ENCODE assay signal across 8 cellular contexts in the genomic region with DNA sequence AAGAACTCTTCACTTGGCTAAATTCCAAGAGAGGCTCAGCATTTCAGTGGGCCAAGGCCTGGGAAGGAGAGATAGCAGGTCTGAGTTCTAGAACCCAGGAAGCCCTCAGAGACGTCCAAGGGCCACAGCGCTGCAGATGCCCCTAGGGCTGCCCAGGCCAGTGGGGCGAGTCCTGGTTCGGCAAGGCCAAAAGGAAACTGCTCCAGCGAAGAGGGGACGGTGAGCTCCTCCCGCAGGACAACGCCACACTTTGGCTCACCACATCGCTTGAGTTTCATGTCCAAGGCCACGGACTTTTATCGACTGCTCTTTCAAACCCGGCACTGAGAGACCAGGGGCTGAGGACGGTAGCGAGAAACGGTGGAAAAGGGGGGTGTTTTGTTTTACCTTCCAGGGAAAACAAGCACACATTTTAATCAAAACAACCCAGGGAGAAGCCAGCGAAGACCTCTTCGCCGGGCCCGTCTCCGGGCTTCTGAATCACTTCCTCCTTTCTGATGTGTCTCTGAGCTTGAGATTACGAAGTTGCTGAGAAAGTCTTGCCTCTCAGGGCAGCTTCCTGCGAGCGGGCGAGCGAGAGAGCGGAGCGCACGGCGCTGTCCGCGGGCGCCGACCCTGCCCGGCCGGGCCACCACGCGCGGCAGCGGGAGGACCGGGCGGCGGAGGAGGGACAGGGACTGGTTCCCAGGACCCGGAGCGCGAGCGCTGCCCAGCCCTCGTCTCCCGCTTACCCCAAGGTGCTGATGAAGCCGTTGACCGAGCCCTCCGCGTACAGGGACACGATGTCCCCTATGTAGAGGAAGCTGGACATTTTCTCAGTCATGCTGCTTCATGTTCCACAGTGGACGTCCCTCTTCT. TPM values are rescaled to one million over a fixed set of nuclear protein-coding genes. Genes with fewer than 3 reads are reported as not detected.
A peak's percentile ranks its signal among the peaks of the same experiment; 100 is the strongest.
DNase-seq lines count a peak whose midpoint lies in the region; ATAC-seq and TF ChIP-seq lines count a peak whose summit lies in the region.

No MANE protein-coding gene starts in this region.

- no peaks in the 10 kb centered on the region for H3K36me3 ChIP-seq in effector memory CD4-positive, alpha-beta T cell (ENCODE audit: control insufficient read depth, insufficient read depth, low read length)
- no peaks in the 10 kb centered on the region for H3K36me3 ChIP-seq in mesendoderm (ENCODE audit: control insufficient read depth, insufficient read depth, low read length)

- no peak overlapping the region for H4K8ac ChIP-seq in mesendoderm (ENCODE audit: low read depth, low read length)

- intact Hi-C loops in activated CD8-positive, alpha-beta T cell treated with anti-CD3 and anti-CD28 coated beads for 36 hours (cut with micrococcal nuclease): loop anchor here (5.0 kb wide), 1 partner anchor 85 kb away; no protein-coding TSS in a partner anchor

- ATAC-seq in GM18870 (IDR thresholded peaks at IDR 0.05; ENCODE audit: unreplicated experiment) (peak; percentile 31), HG03097 (IDR thresholded peaks at IDR 0.05; ENCODE audit: low FRiP score, unreplicated experiment) (peak; percentile 36)
- ATAC-seq in activated CD8-positive, alpha-beta T cell treated with anti-CD3 and anti-CD28 coated beads for 36 hours: peak; percentile 59

- CTCF ChIA-PET in activated CD8-positive, alpha-beta T cell treated with anti-CD3 and anti-CD28 coated beads for 36 hours (lab: Charles Lee): interaction anchor here (0.6 to 4.8 kb wide), 20 partner anchors 8 to 474 kb away, joined by 3 to 33 read pairs (median 4); partner anchors contain the start of genes MED21 and TM7SF3

- no peak overlapping the region for H2BK120ac ChIP-seq in mesendoderm (ENCODE audit: low read depth, low read length)

- no peaks in the 10 kb centered on the region for H3K27me3 ChIP-seq in effector memory CD4-positive, alpha-beta T cell (replicated peaks; ENCODE audit: control insufficient read depth, insufficient read depth, low read length, poor library complexity, severe bottlenecking)
- H3K27me3 ChIP-seq in mesendoderm (ENCODE audit: insufficient read depth, low read length, poor library complexity): no peaks in the 10 kb centered on the region

- no peak overlapping the region for H3K4ac ChIP-seq in mesendoderm (ENCODE audit: low read depth, low read length)

- no peaks in the 10 kb centered on the region for H3K9me3 Mint-ChIP-seq in activated CD8-positive, alpha-beta T cell treated with anti-CD3 and anti-CD28 coated beads for 36 hours

- no peaks in the 10 kb centered on the region for H3K27me3 Mint-ChIP-seq in activated CD8-positive, alpha-beta T cell treated with anti-CD3 and anti-CD28 coated beads for 36 hours

- H2BK5ac ChIP-seq in mesendoderm (ENCODE audit: low read length): no peak overlapping the region

- H3K79me2 ChIP-seq in mesendoderm (ENCODE audit: control insufficient read depth, insufficient read depth, low read length): peaks cover 11% of the 10 kb centered on the region

- peak overlapping the region; percentile 25 for H3K23ac ChIP-seq in mesendoderm (ENCODE audit: low read length)

- peaks cover 18% of the 10 kb centered on the region for H3K4me1 ChIP-seq in effector memory CD4-positive, alpha-beta T cell (ENCODE audit: control insufficient read depth, insufficient read depth, low read length, poor library complexity, severe bottlenecking)
- peaks cover 1% of the 10 kb centered on the region for H3K4me1 ChIP-seq in mesendoderm (ENCODE audit: control insufficient read depth, low read depth, low read length)

- peak overlapping the region; percentile 64 for H3K4me2 ChIP-seq in mesendoderm (ENCODE audit: low read length)

- no peaks in the 10 kb centered on the region for H3K9me3 ChIP-seq in effector memory CD4-positive, alpha-beta T cell (ENCODE audit: control insufficient read depth, low read length)

- peak overlapping the region; percentile 93 for H3K4me3 ChIP-seq in effector memory CD4-positive, alpha-beta T cell (ENCODE audit: insufficient read depth, low read depth, low read length, poor library complexity, severe bottlenecking)
- H3K4me3 ChIP-seq in mesendoderm (ENCODE audit: low read length): peak overlapping the region; percentile 70

- POLR2A ChIA-PET in activated CD8-positive, alpha-beta T cell treated with anti-CD3 and anti-CD28 coated beads for 36 hours (lab: Charles Lee): interaction anchor here (0.5 to 2.3 kb wide), 13 partner anchors 9 to 181 kb away, joined by 3 to 8 read pairs (median 3); no protein-coding TSS in a partner anchor

- H3K27ac Mint-ChIP-seq in activated CD8-positive, alpha-beta T cell treated with anti-CD3 and anti-CD28 coated beads for 36 hours: peak overlapping the region; percentile 98

- H4K5ac ChIP-seq in mesendoderm (ENCODE audit: low read length): no peak overlapping the region

- H3K56ac ChIP-seq in mesendoderm (ENCODE audit: low read length): peak overlapping the region; percentile 95

- H3K4me1 Mint-ChIP-seq in activated CD8-positive, alpha-beta T cell treated with anti-CD3 and anti-CD28 coated beads for 36 hours (ENCODE audit: low read depth): peaks cover 45% of the 10 kb centered on the region

- peaks cover 2% of the 10 kb centered on the region for H3K79me1 ChIP-seq in mesendoderm (ENCODE audit: low read length)

- no peak overlapping the region for H2BK15ac ChIP-seq in mesendoderm (replicated peaks; ENCODE audit: low read depth)

- H3K27ac ChIP-seq in effector memory CD4-positive, alpha-beta T cell (ENCODE audit: insufficient read depth, low read length, poor library complexity, severe bottlenecking): peak overlapping the region; percentile 83
- H3K27ac ChIP-seq in mesendoderm (ENCODE audit: low read depth, low read length): peak overlapping the region; percentile 41

- DNase-seq in AG09319 (ENCODE audit: extremely low read depth, low read depth) (no peak), NCI-H748 treated with DMSO at 0.1 percent for 48 hours (lab: John Stamatoyannopoulos, UW) (peak; percentile 11), mesendoderm (peak; percentile 86)
- peak; percentile 81 for DNase-seq in activated CD8-positive, alpha-beta T cell treated with anti-CD3 and anti-CD28 coated beads for 36 hours
- DNase-seq in effector memory CD4-positive, alpha-beta T cell: peak; percentile 33 to 48 (median 41)
- DNase-seq in stimulated activated CD8-positive, alpha-beta memory T cell treated with anti-CD3 and anti-CD28 coated beads, Interleukin-15, amount 100 ng/mL, for 4 hours (ENCODE audit: low read depth in 2 of 2): peak; percentile 32 to 43

- H3K9ac ChIP-seq in mesendoderm (ENCODE audit: low read length): peak overlapping the region; percentile 89

- peaks cover 18% of the 10 kb centered on the region for H3K36me3 Mint-ChIP-seq in activated CD8-positive, alpha-beta T cell treated with anti-CD3 and anti-CD28 coated beads for 36 hours (ENCODE audit: low read depth)

- no CpG with 5 or more reads among the region's 54 CpGs for WGBS in mesendoderm (ENCODE audit: extremely low coverage, insufficient coverage, low lambda C conversion rate)

- H2AK5ac ChIP-seq in mesendoderm (ENCODE audit: low read length): no peak overlapping the region

- H3K18ac ChIP-seq in mesendoderm (ENCODE audit: low read length): peak overlapping the region; percentile 41

- H3K4me3 Mint-ChIP-seq in activated CD8-positive, alpha-beta T cell treated with anti-CD3 and anti-CD28 coated beads for 36 hours: peak overlapping the region; percentile 95

- TF ChIP-seq CTCF in AG09319 (IDR thresholded peaks at IDR 0.05; ENCODE audit: low read depth, low read length): peak; percentile 15
- TF ChIP-seq CTCF in activated CD8-positive, alpha-beta T cell treated with anti-CD3 and anti-CD28 coated beads for 36 hours (IDR thresholded peaks at IDR 0.05): no peak

RNA-seq across cellular contexts. Expression of gene ITPR2, which starts 0.8 kb away (rescaled TPM):
- 10 to 100 TPM; 38.9 to 41.2 TPM for total RNA-seq in activated CD8-positive, alpha-beta T cell treated with anti-CD3 and anti-CD28 coated beads for 36 hours
- polyA plus RNA-seq in mesendoderm (2013, experiment 1 of 2): 4.6 TPM
- polyA plus RNA-seq in mesendoderm (2013, experiment 2 of 2): 4.7 TPM
